Comparison of ENCODE assay signal across 25 cellular contexts in genomic region chrX:337331-337831, GRCh38.
"Had no signal": no experiment of that assay in that cellular context is flagged by ENCODE, and none has a peak within 500 bp of the region (broad histone marks: within the 10 kb centered on the region; RNA-seq: fewer than 3 reads in every experiment).

No MANE protein-coding gene starts in this region.

- H3K4me3 ChIP-seq: body of pancreas, colonic mucosa, lung, psoas muscle, right lobe of liver, smooth muscle cell, stomach had no signal

- H3K36me3 ChIP-seq: colonic mucosa, right lobe of liver had no signal

- H3K9me3 Mint-ChIP-seq: activated B cell treated with CpG ODN at 0.5 μM for 24 hours; activated CD4-positive, alpha-beta memory T cell treated with anti-CD3 and anti-CD28 coated beads for 36 hours; activated naive CD8-positive, alpha-beta T cell treated with anti-CD3 and anti-CD28 coated beads for 36 hours; stimulated activated effector memory CD8-positive, alpha-beta T cell treated with anti-CD3 and anti-CD28 coated beads, Interleukin-12 subunit alpha, Interleukin-12 subunit beta, amount 100 ng/mL, for 72 hours had no signal

- H3K4me1 Mint-ChIP-seq: activated B cell treated with CpG ODN at 0.5 μM for 24 hours; activated naive CD8-positive, alpha-beta T cell treated with anti-CD3 and anti-CD28 coated beads for 36 hours; endodermal cell; mesothelial cell of epicardium; stimulated activated effector memory CD8-positive, alpha-beta T cell treated with anti-CD3 and anti-CD28 coated beads, Interleukin-12 subunit alpha, Interleukin-12 subunit beta, amount 100 ng/mL, for 72 hours had no signal

- H3K27ac Mint-ChIP-seq: activated B cell treated with CpG ODN at 0.5 μM for 24 hours; activated CD4-positive, alpha-beta memory T cell treated with anti-CD3 and anti-CD28 coated beads for 36 hours; activated naive CD8-positive, alpha-beta T cell treated with anti-CD3 and anti-CD28 coated beads for 36 hours; activated T-helper 1 cell treated with anti-CD3 and anti-CD28 coated beads, Interleukin-12 subunit alpha, Interleukin-12 subunit beta, Interleukin-2, Interleukin-4 antibody, amounts not matched to agents 30 ng/mL and 10 ng/mL and 1 ng/mL, durations not matched to agents 14 hours and 24 hours and 36 hours; endodermal cell; mesothelial cell of epicardium; stimulated activated effector memory CD8-positive, alpha-beta T cell treated with anti-CD3 and anti-CD28 coated beads, Interleukin-12 subunit alpha, Interleukin-12 subunit beta, amount 100 ng/mL, for 72 hours had no signal

- H3K27ac ChIP-seq: body of pancreas, colonic mucosa, psoas muscle, right lobe of liver, stomach had no signal

- H3K9me3 ChIP-seq: body of pancreas, colonic mucosa, psoas muscle, right lobe of liver, stomach had no signal

- H3K27me3 ChIP-seq: body of pancreas, colonic mucosa, right lobe of liver, stomach had no signal

- DNase-seq: activated B cell treated with CpG ODN at 0.5 μM for 24 hours; activated CD4-positive, alpha-beta memory T cell treated with anti-CD3 and anti-CD28 coated beads for 36 hours; activated CD4-positive, alpha-beta T cell treated with anti-CD3 and anti-CD28 coated beads for 4 hours; activated gamma-delta T cell treated with Interleukin-2 at 50 U/mL for 16 hours; activated naive CD8-positive, alpha-beta T cell treated with anti-CD3 and anti-CD28 coated beads for 36 hours; activated T-cell treated with anti-CD3 and anti-CD28 coated beads for 4 hours; amniotic stem cell; caudate nucleus; colonic mucosa; endodermal cell; foreskin melanocyte; kidney glomerular epithelial cell; stimulated activated CD4-positive, alpha-beta T cell treated with anti-CD3 and anti-CD28 coated beads, Interleukin-4, amount 100 ng/mL, for 24 hours; stomach; T-helper 1 cell; T-helper 9 cell; trophoblast cell had no signal

- H3K4me1 ChIP-seq: body of pancreas, colonic mucosa, psoas muscle, right lobe of liver, stomach had no signal

- H3K27me3 Mint-ChIP-seq: activated B cell treated with CpG ODN at 0.5 μM for 24 hours; activated CD4-positive, alpha-beta memory T cell treated with anti-CD3 and anti-CD28 coated beads for 36 hours; activated naive CD8-positive, alpha-beta T cell treated with anti-CD3 and anti-CD28 coated beads for 36 hours had no signal

- ATAC-seq: body of pancreas; stimulated activated effector memory CD8-positive, alpha-beta T cell treated with anti-CD3 and anti-CD28 coated beads, Interleukin-12 subunit alpha, Interleukin-12 subunit beta, amount 100 ng/mL, for 72 hours had no signal

- H3K4me3 Mint-ChIP-seq: activated B cell treated with CpG ODN at 0.5 μM for 24 hours; activated CD4-positive, alpha-beta memory T cell treated with anti-CD3 and anti-CD28 coated beads for 36 hours; activated naive CD8-positive, alpha-beta T cell treated with anti-CD3 and anti-CD28 coated beads for 36 hours; activated T-helper 1 cell treated with anti-CD3 and anti-CD28 coated beads, Interleukin-12 subunit alpha, Interleukin-12 subunit beta, Interleukin-2, Interleukin-4 antibody, amounts not matched to agents 30 ng/mL and 10 ng/mL and 1 ng/mL, durations not matched to agents 14 hours and 24 hours and 36 hours; endodermal cell; mesothelial cell of epicardium; stimulated activated effector memory CD8-positive, alpha-beta T cell treated with anti-CD3 and anti-CD28 coated beads, Interleukin-12 subunit alpha, Interleukin-12 subunit beta, amount 100 ng/mL, for 72 hours had no signal
